In genomic region chr21:14591277-14591876, GRCh38 we compare ENCODE assay signal across 1 cellular context.
TF ChIP-seq lines count a peak whose summit lies in the region.

No MANE protein-coding gene starts in this region.

TF ChIP-seq in K562, 482 proteins besides CTCF, POLR2A, EP300 and RAD21:
- TF ChIP-seq RREB1 (CRISPR knock-in tag; IDR thresholded peaks at IDR 0.05) (no peak), ILF3 (IDR thresholded peaks at IDR 0.05; ENCODE audit: borderline replicate concordance) (no peak), LEF1 (IDR thresholded peaks at IDR 0.05) (no peak), SPI1 (IDR thresholded peaks at IDR 0.05; ENCODE audit: borderline replicate concordance, low read depth, low read length) (no peak), ZBTB26 (CRISPR knock-in tag; IDR thresholded peaks at IDR 0.05) (no peak), ZNF239 (CRISPR knock-in tag; IDR thresholded peaks at IDR 0.05) (no peak), NR0B1 (IDR thresholded peaks at IDR 0.05; ENCODE audit: partially characterized antibody) (no peak), SMAD2 (IDR thresholded peaks at IDR 0.05; ENCODE audit: low read depth, low read length) (no peak), KLF16 (IDR thresholded peaks at IDR 0.05) (no peak), ZNF445 (CRISPR knock-in tag; IDR thresholded peaks at IDR 0.05; ENCODE audit: low read depth) (no peak), ZNF384 (IDR thresholded peaks at IDR 0.05; ENCODE audit: low read depth, low read length) (no peak), ETV5 (CRISPR knock-in tag; IDR thresholded peaks at IDR 0.05; ENCODE audit: low read depth) (no peak), CBFB (CRISPR knock-in tag; IDR thresholded peaks at IDR 0.05) (no peak), ZBED1 (IDR thresholded peaks at IDR 0.05) (no peak)
